In genomic region chr9:134661299-134661698, GRCh38 we compare ENCODE assay signal across 14 cellular contexts. TPM values are rescaled to one million over a fixed set of nuclear protein-coding genes. Genes with fewer than 3 reads are reported as not detected.
DNase-seq lines count a peak whose midpoint lies in the region; TF ChIP-seq lines count a peak whose summit lies in the region.
"Had no signal": no experiment of that assay in that cellular context is flagged by ENCODE, and none has a peak within 500 bp of the region (broad histone marks: within the 10 kb centered on the region; RNA-seq: fewer than 3 reads in every experiment).

No MANE protein-coding gene starts in this region.

- CTCF ChIA-PET in CD8-positive, alpha-beta memory T cell (lab: Charles Lee): no interaction called here

- H3K9ac ChIP-seq in mesenchymal stem cell (ENCODE audit: low read length): peak overlapping the region; percentile 82

- H3K27me3 Mint-ChIP-seq in HFFc6 (ENCODE audit: insufficient read depth): peaks cover 12% of the 10 kb centered on the region
- peaks cover 3 to 11% of the 10 kb centered on the region in 2 donors for H3K27me3 Mint-ChIP-seq in CD8-positive, alpha-beta memory T cell

- H3K14ac ChIP-seq in mesenchymal stem cell (ENCODE audit: low read length in 2 of 2): peak overlapping the region in 1 of 2 experiments; percentile 80

- H3K27ac ChIP-seq in coronary artery (peak overlapping the region; percentile 75 to 91), mesenchymal stem cell (ENCODE audit: low read length, poor library complexity, severe bottlenecking) (peak overlapping the region; percentile 86), suprapubic skin (peak overlapping the region; percentile 52)
- no peak overlapping the region for H3K27ac ChIP-seq in CD8-positive, alpha-beta memory T cell (ENCODE audit: low read depth, low read length)
- H3K27ac ChIP-seq: C4-2B, SJCRH30 had no signal

- peaks cover 69% of the 10 kb centered on the region for H3K4me1 Mint-ChIP-seq in HFFc6 (ENCODE audit: low read depth)
- H3K4me1 Mint-ChIP-seq in CD8-positive, alpha-beta memory T cell: no peaks in the 10 kb centered on the region

- peak overlapping the region; percentile 30 for H2AK5ac ChIP-seq in mesenchymal stem cell (ENCODE audit: low read length, severe bottlenecking)

- H3K27ac Mint-ChIP-seq in HFFc6: peak overlapping the region; percentile 95
- H3K27ac Mint-ChIP-seq in CD8-positive, alpha-beta memory T cell: no peak overlapping the region

- peak overlapping the region; percentile 13 to 63 for H3K18ac ChIP-seq in mesenchymal stem cell (ENCODE audit: low read depth in 1 of 2, low read length in 2 of 2)

- H4K91ac ChIP-seq in mesenchymal stem cell (ENCODE audit: low read length): peak overlapping the region; percentile 52

- no peaks in the 10 kb centered on the region for H3K27me3 ChIP-seq in mesenchymal stem cell (ENCODE audit: control insufficient read depth in 1 of 2, insufficient read depth in 1 of 2, low read length in 2 of 2)
- H3K27me3 ChIP-seq in suprapubic skin: no peaks in the 10 kb centered on the region
- H3K27me3 ChIP-seq in CD8-positive, alpha-beta memory T cell (ENCODE audit: insufficient read depth, low read length, poor library complexity, severe bottlenecking): no peaks in the 10 kb centered on the region
- H3K27me3 ChIP-seq: breast epithelium, SJCRH30 had no signal

- H3K4me3 ChIP-seq in coronary artery (no peak overlapping the region), mesenchymal stem cell (ENCODE audit: insufficient read depth in 1 of 2, low read depth in 1 of 2, low read length in 2 of 2) (peak overlapping the region in 1 of 2 experiments; percentile 57), suprapubic skin (no peak overlapping the region)
- H3K4me3 ChIP-seq in CD8-positive, alpha-beta memory T cell (ENCODE audit: low read length): no peak overlapping the region
- H3K4me3 ChIP-seq: breast epithelium, SJCRH30 had no signal

- H2BK15ac ChIP-seq in mesenchymal stem cell (ENCODE audit: low read depth, poor library complexity, severe bottlenecking): no peak overlapping the region

- H3K79me1 ChIP-seq in mesenchymal stem cell (replicated peaks; ENCODE audit: low read length, poor library complexity, severe bottlenecking): peaks cover 37% of the 10 kb centered on the region

- H3K4me1 ChIP-seq in mesenchymal stem cell (ENCODE audit: control insufficient read depth, insufficient read depth, low read depth, low read length) (peaks cover 36% of the 10 kb centered on the region), suprapubic skin (peaks cover 31% of the 10 kb centered on the region)
- H3K4me1 ChIP-seq in CD8-positive, alpha-beta memory T cell (ENCODE audit: insufficient read depth, low read length): no peaks in the 10 kb centered on the region
- H3K4me1 ChIP-seq: breast epithelium had no signal

- no peak for TF ChIP-seq CTCF in HFFc6 (IDR thresholded peaks at IDR 0.05)
- no peak for TF ChIP-seq CTCF in coronary artery (IDR thresholded peaks at IDR 0.05)
- TF ChIP-seq CTCF in suprapubic skin (IDR thresholded peaks at IDR 0.05): no peak

- H3K36me3 ChIP-seq in mesenchymal stem cell (ENCODE audit: control insufficient read depth in 1 of 2, insufficient read depth in 2 of 2, low read depth in 1 of 2, low read length in 2 of 2) (peaks cover 9 to 33% of the 10 kb centered on the region in 2 experiments), suprapubic skin (no peaks in the 10 kb centered on the region)
- H3K36me3 ChIP-seq in CD8-positive, alpha-beta memory T cell (ENCODE audit: insufficient read depth, low read length): no peaks in the 10 kb centered on the region
- H3K36me3 ChIP-seq: breast epithelium had no signal

- H4K8ac ChIP-seq in mesenchymal stem cell (ENCODE audit: low read length): peak overlapping the region; percentile 66

- H3K23ac ChIP-seq in mesenchymal stem cell (ENCODE audit: low read length in 2 of 2): peak overlapping the region in 1 of 2 experiments; percentile 60

- H3K4ac ChIP-seq in mesenchymal stem cell (ENCODE audit: low read depth in 1 of 2, low read length in 2 of 2): peak overlapping the region in 1 of 2 experiments; percentile 63

- no peak for TF ChIP-seq EP300 in suprapubic skin (IDR thresholded peaks at IDR 0.05)

- H3K4me3 Mint-ChIP-seq in HFFc6: peak overlapping the region; percentile 87
- no peak overlapping the region for H3K4me3 Mint-ChIP-seq in CD8-positive, alpha-beta memory T cell

- POLR2A ChIA-PET in CD8-positive, alpha-beta memory T cell (lab: Charles Lee): no interaction called here

- DNase-seq in HFFc6 (no peak), coronary artery (ENCODE audit: low spot score) (no peak), mesenchymal stem cell (peak; percentile 58), suprapubic skin (ENCODE audit: low spot score in 2 of 2) (peak; percentile 56 to 75), NCI-H69 (lab: John Stamatoyannopoulos, UW) (no peak)
- no peak for DNase-seq in stimulated activated CD8-positive, alpha-beta memory T cell treated with anti-CD3 and anti-CD28 coated beads, Interleukin-4, amount 100 ng/mL, for 48 hours
- no peak for DNase-seq in CD8-positive, alpha-beta memory T cell
- no peak for DNase-seq in activated CD4-positive, alpha-beta T cell treated with anti-CD3 and anti-CD28 coated beads, Interleukin-2, amount 50 U/mL, for 48 hours
- DNase-seq: activated gamma-delta T cell, MV-4-11, NCI-H2171, SJCRH30 had no signal

- H2AFZ ChIP-seq in mesenchymal stem cell (ENCODE audit: low read depth, low read length): no peak overlapping the region

- H3K9me3 Mint-ChIP-seq in HFFc6: no peaks in the 10 kb centered on the region; the same call in 1 of the 2 replicates
- H3K9me3 Mint-ChIP-seq in CD8-positive, alpha-beta memory T cell: peaks cover 5 to 16% (median 13%) of the 10 kb centered on the region in 5 donors

- no peak for TF ChIP-seq POLR2A in suprapubic skin (IDR thresholded peaks at IDR 0.05)

- H3K4me2 ChIP-seq in mesenchymal stem cell (ENCODE audit: low read length, poor library complexity, severe bottlenecking): no peak overlapping the region

- H2BK12ac ChIP-seq in mesenchymal stem cell (ENCODE audit: low read length in 2 of 2): peak overlapping the region; percentile 0 to 64

- WGBS in mesenchymal stem cell: 59% methylated on average over 6 of the region's 6 CpGs
- WGBS in suprapubic skin: 82% methylated on average over 5 of the region's 6 CpGs

- no peak overlapping the region for H2BK120ac ChIP-seq in mesenchymal stem cell (ENCODE audit: low read depth, low read length)

- peaks cover 37% of the 10 kb centered on the region for H3K36me3 Mint-ChIP-seq in HFFc6 (ENCODE audit: low read depth)
- peaks cover 0 to 10% (median 0%) of the 10 kb centered on the region in 3 donors for H3K36me3 Mint-ChIP-seq in CD8-positive, alpha-beta memory T cell

- H3K9me3 ChIP-seq in mesenchymal stem cell (ENCODE audit: control insufficient read depth, low read length) (no peaks in the 10 kb centered on the region), suprapubic skin (no peaks in the 10 kb centered on the region)
- no peaks in the 10 kb centered on the region for H3K9me3 ChIP-seq in CD8-positive, alpha-beta memory T cell (ENCODE audit: low read length)

- H2BK5ac ChIP-seq in mesenchymal stem cell (ENCODE audit: low read depth, low read length, poor library complexity, severe bottlenecking): no peak overlapping the region

RNA-seq across cellular contexts. Expression of gene COL5A1, which starts 19.7 kb away (rescaled TPM):
- 100 to 1,000 TPM; 196 to 308 (median 225) TPM for total RNA-seq in HFFc6 (2021; fragmentation: NEBNext Ultra II Directional; extraction: Animal tissue kit (Norgen Biotek cat#: 25700))
- polyA plus RNA-seq in mesenchymal stem cell (2013, experiment 1 of 2): 754 TPM
- polyA plus RNA-seq in mesenchymal stem cell (2013, experiment 2 of 2): 709 TPM
- 10 to 100 TPM in 3 of 4 donors, 1 to 10 TPM in 1; 8.6 to 16.5 (median 15.4) TPM for total RNA-seq in suprapubic skin
- total RNA-seq in CD8-positive, alpha-beta memory T cell: under 1 TPM; 0.02 to 0.13 TPM
- 0.43 TPM for polyA plus RNA-seq in CD8-positive, alpha-beta memory T cell

Comparison
In these comparisons a context has a peak if more than half of its experiments do, and no peak if none do; other contexts are left out.
1. DNase-seq: peak in mesenchymal stem cell (single experiment) and suprapubic skin (2 of 2); none in HFFc6 (single experiment), coronary artery (single experiment), stimulated activated CD8-positive, alpha-beta memory T cell treated with anti-CD3 and anti-CD28 coated beads, Interleukin-4, amount 100 ng/mL, for 48 hours (single experiment), NCI-H69 (single experiment), CD8-positive, alpha-beta memory T cell (0 of 5) and activated CD4-positive, alpha-beta T cell treated with anti-CD3 and anti-CD28 coated beads, Interleukin-2, amount 50 U/mL, for 48 hours (0 of 2).
2. RNA of gene COL5A1, which starts 19.7 kb away (total RNA-seq): 196 to 308 TPM in HFFc6; 8.6 to 16.5 TPM in suprapubic skin and 0.02 to 0.13 TPM in CD8-positive, alpha-beta memory T cell; every median in the first group is over 10 times any median in the second.